In the genomic region with DNA sequence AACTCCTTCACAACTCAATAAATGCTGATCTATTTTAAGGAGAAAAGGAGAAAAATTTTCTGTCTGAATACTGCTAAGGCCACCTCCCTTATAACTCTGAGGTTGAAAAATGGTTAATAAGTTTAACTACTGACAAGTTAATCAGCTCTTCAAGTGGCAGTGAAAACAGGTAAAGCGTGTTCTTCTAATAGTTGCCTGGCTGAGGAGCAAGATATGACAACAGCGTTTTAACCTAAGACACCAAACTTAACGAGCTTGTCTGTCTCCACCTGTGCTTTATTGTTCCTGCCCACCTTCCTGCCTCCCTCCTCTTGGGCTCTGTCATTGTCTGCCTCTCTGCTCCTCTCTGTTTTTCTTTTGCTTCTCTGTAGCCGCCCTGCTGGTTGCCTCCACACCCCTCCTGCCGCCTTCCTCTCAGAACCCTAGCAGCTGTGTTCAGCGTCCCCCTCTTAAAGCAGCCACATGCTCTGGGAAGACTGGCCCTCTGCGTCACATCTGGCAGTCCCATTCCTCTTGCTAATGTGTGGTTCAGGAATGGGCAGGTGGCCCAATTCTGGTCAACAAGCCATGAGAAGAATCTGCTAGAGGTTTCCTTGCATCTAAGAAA, we compare ENCODE assay signal across 8 cellular contexts. TPM values are rescaled to one million over a fixed set of nuclear protein-coding genes. Genes with fewer than 3 reads are reported as not detected.
DNase-seq lines count a peak whose midpoint lies in the region; ATAC-seq and TF ChIP-seq lines count a peak whose summit lies in the region.

No MANE protein-coding gene starts in this region.

- DNase-seq in NCI-H510A (lab: John Stamatoyannopoulos, UW): peak; percentile 5
- DNase-seq in stimulated activated CD4-positive, alpha-beta T cell treated with anti-CD3 and anti-CD28 coated beads, Interleukin-12 subunit alpha, Interleukin-12 subunit beta, amount 100 ng/mL, for 4 hours: peak; percentile 29
- no peak for DNase-seq in psoas muscle
- DNase-seq in RWPE1 (ENCODE audit: low spot score): no peak

- no peaks in the 10 kb centered on the region for H3K36me3 Mint-ChIP-seq in activated naive CD4-positive, alpha-beta T cell treated with anti-CD3 and anti-CD28 coated beads, Interleukin-2, amount 50 U/mL, for 24 hours

- H3K4me1 ChIP-seq in psoas muscle: peaks cover 13% of the 10 kb centered on the region

- CTCF ChIA-PET in RWPE1 (lab: Yijun Ruan, JAX): interaction anchor here (0.7 kb wide), 1 partner anchor 142 kb away, joined by 4 read pairs; no protein-coding TSS in a partner anchor

- H3K9me3 ChIP-seq in psoas muscle: no peaks in the 10 kb centered on the region

- no peak overlapping the region for H3K27ac ChIP-seq in psoas muscle
- no peak overlapping the region for H3K27ac ChIP-seq in RWPE1

- H3K4me3 ChIP-seq in psoas muscle: no peak overlapping the region

- H3K27ac Mint-ChIP-seq in activated naive CD4-positive, alpha-beta T cell treated with anti-CD3 and anti-CD28 coated beads, Interleukin-2, amount 50 U/mL, for 24 hours: peak overlapping the region; percentile 99

- peak overlapping the region; percentile 82 for H3K4me3 Mint-ChIP-seq in activated naive CD4-positive, alpha-beta T cell treated with anti-CD3 and anti-CD28 coated beads, Interleukin-2, amount 50 U/mL, for 24 hours

- POLR2A ChIA-PET in RWPE1 (lab: Yijun Ruan, JAX; ENCODE audit: low non-redundant PET): no interaction called here

- H3K27me3 ChIP-seq in psoas muscle (ENCODE audit: insufficient read depth in 3 of 3, low read length in 2 of 3): peaks cover 0 to 4% (median 0%) of the 10 kb centered on the region in 3 donors

- ATAC-seq in GM21423 (IDR thresholded peaks at IDR 0.05; ENCODE audit: unreplicated experiment) (peak; percentile 0), GM18907 (IDR thresholded peaks at IDR 0.05; ENCODE audit: unreplicated experiment) (no peak), psoas muscle (no peak), GM18520 (IDR thresholded peaks at IDR 0.05; ENCODE audit: unreplicated experiment) (no peak)

- TF ChIP-seq CTCF in psoas muscle (IDR thresholded peaks at IDR 0.05) (no peak), RWPE1 (conservative IDR thresholded peaks at IDR 0.05; ENCODE audit: low read depth) (no peak)

- peaks cover 67% of the 10 kb centered on the region for H3K4me1 Mint-ChIP-seq in activated naive CD4-positive, alpha-beta T cell treated with anti-CD3 and anti-CD28 coated beads, Interleukin-2, amount 50 U/mL, for 24 hours

- intact Hi-C loops in psoas muscle (cut with DNase I): no loop called here

- no peaks in the 10 kb centered on the region for H3K9me3 Mint-ChIP-seq in activated naive CD4-positive, alpha-beta T cell treated with anti-CD3 and anti-CD28 coated beads, Interleukin-2, amount 50 U/mL, for 24 hours

- H3K27me3 Mint-ChIP-seq in activated naive CD4-positive, alpha-beta T cell treated with anti-CD3 and anti-CD28 coated beads, Interleukin-2, amount 50 U/mL, for 24 hours: no peaks in the 10 kb centered on the region

- 50 to 72% (median 53%) methylated on average over 7 of the region's 7 CpGs for WGBS in psoas muscle, 3 donors

- no peaks in the 10 kb centered on the region for H3K36me3 ChIP-seq in psoas muscle (ENCODE audit: insufficient read depth in 1 of 2, low read depth in 1 of 2)

RNA-seq across cellular contexts. Expression of a gene that starts 4.3 kb away (rescaled TPM):
- 1 to 10 TPM in 3 of 4 donors, under 1 TPM in 1; 0.63 to 5.0 (median 4.1) TPM for total RNA-seq in psoas muscle
- polyA plus RNA-seq in psoas muscle: 1 to 10 TPM; 1.6 to 7.3 (median 1.7) TPM

Comparison
In these comparisons a context has a peak if more than half of its experiments do, and no peak if none do; other contexts are left out.
1. DNase-seq: peak in NCI-H510A (single experiment) and stimulated activated CD4-positive, alpha-beta T cell treated with anti-CD3 and anti-CD28 coated beads, Interleukin-12 subunit alpha, Interleukin-12 subunit beta, amount 100 ng/mL, for 4 hours (single experiment); none in psoas muscle (0 of 2) and RWPE1 (single experiment).